20 cellular contexts compared by ENCODE assay signal in the genomic region with DNA sequence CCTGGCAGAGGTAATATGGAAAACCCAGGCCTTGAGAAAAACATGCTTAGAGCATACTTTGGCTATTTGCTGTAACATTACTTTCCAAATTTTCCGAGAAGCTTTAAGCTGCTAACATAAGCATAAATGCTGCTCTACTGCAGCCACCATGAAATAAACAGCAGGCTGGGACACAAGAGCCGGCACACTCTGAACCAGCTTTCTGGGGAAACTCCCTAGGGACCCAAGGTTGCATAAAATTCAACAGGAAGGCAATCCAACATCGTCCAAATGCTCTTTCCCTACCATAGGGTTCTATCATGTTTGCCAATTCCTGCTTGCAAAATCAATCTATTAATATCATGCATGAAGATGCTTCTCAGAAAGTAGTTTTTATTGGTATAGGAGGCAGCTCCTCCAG.
DNase-seq lines count a peak whose midpoint lies in the region; ATAC-seq and TF ChIP-seq lines count a peak whose summit lies in the region.
"Had no signal": no experiment of that assay in that cellular context is flagged by ENCODE, and none has a peak within 500 bp of the region (broad histone marks: within the 10 kb centered on the region; RNA-seq: fewer than 3 reads in every experiment).

No MANE protein-coding gene starts in this region.

- H3K4me3 ChIP-seq in AG10803 (ENCODE audit: low read length) (no peak overlapping the region), coronary artery (peak overlapping the region; percentile 4), left lung (no peak overlapping the region), stomach (no peak overlapping the region)
- H3K4me3 ChIP-seq: neural progenitor cell had no signal

- H3K4me1 ChIP-seq in left lung (peaks cover 0 to 41% of the 10 kb centered on the region in 2 donors), stomach (peaks cover 13 to 63% (median 45%) of the 10 kb centered on the region in 4 donors), foreskin keratinocyte (peaks cover 3% of the 10 kb centered on the region)
- H3K4me1 ChIP-seq: neural progenitor cell had no signal

- ATAC-seq in left lung (peak; percentile 23), foreskin keratinocyte (no peak)
- ATAC-seq: PC-3 had no signal

- TF ChIP-seq POLR2A in stomach (IDR thresholded peaks at IDR 0.05) = no peak

- intact Hi-C loops in left lung (cut with DNase I) = no loop called here
- intact Hi-C loops in stomach (cut with DNase I; ENCODE audit: low total_unique reads) = no loop called here

- no peak for TF ChIP-seq CTCF in AG10803 (conservative IDR thresholded peaks at IDR 0.05; ENCODE audit: low read length)
- TF ChIP-seq CTCF in coronary artery (IDR thresholded peaks at IDR 0.05) = no peak
- no peak for TF ChIP-seq CTCF in left lung (IDR thresholded peaks at IDR 0.05)
- no peak for TF ChIP-seq CTCF in stomach (IDR thresholded peaks at IDR 0.05)
- no peak for TF ChIP-seq CTCF in foreskin keratinocyte (conservative IDR thresholded peaks at IDR 0.05)

- peak; percentile 44 for DNase-seq in AG10803 (ENCODE audit: low read depth)
- no peak for DNase-seq in coronary artery (ENCODE audit: low spot score)
- no peak for DNase-seq in left lung
- DNase-seq in stomach = no peak
- DNase-seq in foreskin keratinocyte = no peak
- DNase-seq in stimulated activated CD4-positive, alpha-beta T cell treated with anti-CD3 and anti-CD28 coated beads, Interleukin-2, amount 100 ng/mL, for 24 hours = no peak
- no peak for DNase-seq in globus pallidus (ENCODE audit: low spot score)
- no peak for DNase-seq in middle frontal gyrus (ENCODE audit: extremely low spot score, low spot score)
- DNase-seq: activated CD4-positive, alpha-beta T cell treated with anti-CD3 and anti-CD28 coated beads for 4 hours; activated CD8-positive, alpha-beta memory T cell treated with anti-CD3 and anti-CD28 coated beads, Interleukin-2, amount 50 U/mL, for 48 hours; activated naive CD4-positive, alpha-beta T cell treated with anti-CD3 and anti-CD28 coated beads, Interleukin-2, amount 10 ng/mL, durations not matched to agents 7 days and 5 days; dermis blood vessel endothelial cell; DND-41; head of caudate nucleus; NCI-H1930; stimulated activated CD4-positive, alpha-beta T cell treated with anti-CD3 and anti-CD28 coated beads, Interleukin-4, amount 100 ng/mL, for 1 hour; T1000 had no signal

- peak overlapping the region; percentile 65 to 74 for H3K27ac ChIP-seq in coronary artery
- H3K27ac ChIP-seq in left lung = peak overlapping the region; percentile 13 to 70
- H3K27ac ChIP-seq in stomach = peak overlapping the region; percentile 60 to 79 (median 71)
- no peak overlapping the region for H3K27ac ChIP-seq in foreskin keratinocyte
- H3K27ac ChIP-seq: HL-60, neural progenitor cell had no signal

- H3K9me3 ChIP-seq in left lung (no peaks in the 10 kb centered on the region), stomach (no peaks in the 10 kb centered on the region)

- WGBS in stomach, 5 donors = 54 to 67% (median 63%) methylated on average over 3 of the region's 3 CpGs

- TF ChIP-seq EP300 in stomach (IDR thresholded peaks at IDR 0.05) = peak; percentile 72

- H3K36me3 ChIP-seq in left lung (no peaks in the 10 kb centered on the region), stomach (no peaks in the 10 kb centered on the region)
- H3K36me3 ChIP-seq: neural progenitor cell had no signal

- H3K27me3 ChIP-seq in left lung (no peaks in the 10 kb centered on the region), stomach (no peaks in the 10 kb centered on the region), foreskin keratinocyte (no peaks in the 10 kb centered on the region)
- H3K27me3 ChIP-seq: neural progenitor cell had no signal
